8 cellular contexts compared by ENCODE assay signal in the genomic region with DNA sequence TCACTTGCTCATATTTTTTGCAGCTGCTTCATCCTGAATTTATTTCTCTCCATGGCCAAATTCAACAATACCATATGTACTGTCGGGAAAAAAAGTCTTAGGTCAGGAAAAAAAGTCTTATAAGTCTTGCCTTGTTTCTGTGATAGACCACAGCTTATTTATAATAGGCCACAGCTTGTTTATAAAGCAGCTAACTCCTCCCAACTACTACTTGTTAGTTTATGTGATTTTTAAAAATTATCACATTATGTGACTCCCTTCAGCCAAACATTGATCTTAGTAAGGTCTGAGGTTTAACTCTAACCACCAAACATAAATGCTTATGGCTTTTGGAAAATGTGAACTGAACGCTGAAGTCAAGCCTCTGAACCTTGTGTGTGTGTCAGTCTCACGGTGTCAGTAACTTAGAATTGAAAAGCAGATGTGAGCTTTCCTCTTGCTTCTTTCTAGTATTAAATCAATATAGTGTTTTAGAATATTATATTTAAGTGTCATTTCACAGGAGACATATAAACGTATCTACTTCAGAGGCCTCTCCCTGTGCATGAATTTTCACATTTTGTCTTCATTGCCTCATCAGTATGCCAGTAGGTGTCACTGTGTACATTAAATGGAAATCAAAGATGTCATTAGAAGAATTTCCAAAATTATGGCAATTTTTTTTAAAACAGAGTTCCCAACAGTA. TPM values are rescaled to one million over a fixed set of nuclear protein-coding genes. Genes with fewer than 3 reads are reported as not detected.
A peak's percentile ranks its signal among the peaks of the same experiment; 100 is the strongest.
DNase-seq lines count a peak whose midpoint lies in the region; ATAC-seq and TF ChIP-seq lines count a peak whose summit lies in the region.

No MANE protein-coding gene starts in this region.

- no peaks in the 10 kb centered on the region for H3K36me3 ChIP-seq in PC-3 (ENCODE audit: low read depth, low read length)
- H3K36me3 ChIP-seq in tibial artery, result no peaks in the 10 kb centered on the region

- POLR2A ChIA-PET in PC-3 (lab: Charles Lee; ENCODE audit: unreplicated experiment), result no interaction called here

- H3F3A ChIP-seq in PC-3 (ENCODE audit: low read length, unreplicated experiment), result no peaks in the 10 kb centered on the region

- H3K9me2 ChIP-seq in PC-3 (replicated peaks; ENCODE audit: low read length), result no peaks in the 10 kb centered on the region

- no peaks in the 10 kb centered on the region for H4K20me1 ChIP-seq in PC-3 (ENCODE audit: low read length)

- no peak overlapping the region for H3K4me2 ChIP-seq in PC-3 (ENCODE audit: low read length)

- BruUV-seq in PC-3 (replicated peaks; lab: Mats Ljungman, UMichigan), result no TSS peak

- H3K4me1 ChIP-seq in PC-3 (ENCODE audit: insufficient read depth, low read length) (no peaks in the 10 kb centered on the region), tibial artery (peaks cover 0 to 2% (median 0%) of the 10 kb centered on the region in 4 donors)

- TF ChIP-seq CTCF in PC-3 (conservative IDR thresholded peaks at IDR 0.05; ENCODE audit: low read depth, low read length), result peak; percentile 56
- peak; percentile 62 to 67 for TF ChIP-seq CTCF in tibial artery (IDR thresholded peaks at IDR 0.05)

- intact Hi-C loops in PC-3 (cut with micrococcal nuclease), result loop anchor here (1.0 to 10.0 kb wide), 4 partner anchors 104 to 718 kb away; no protein-coding TSS in a partner anchor
- intact Hi-C loops in tibial artery (cut with DNase I; ENCODE audit: low total_unique reads), result loop anchor here (5.0 kb wide), 2 partner anchors 261 to 476 kb away; no protein-coding TSS in a partner anchor

- H3K27me3 ChIP-seq in PC-3 (ENCODE audit: low read length) (no peaks in the 10 kb centered on the region), tibial artery (no peaks in the 10 kb centered on the region)

- no peak overlapping the region for H3K27ac ChIP-seq in PC-3 (ENCODE audit: low read length)
- H3K27ac ChIP-seq in tibial artery, result no peak overlapping the region

- no peak for ATAC-seq in PC-3
- no peak for ATAC-seq in GM18502 (IDR thresholded peaks at IDR 0.05; ENCODE audit: poor library complexity, unreplicated experiment)

- H3K79me2 ChIP-seq in PC-3 (ENCODE audit: low read length), result no peaks in the 10 kb centered on the region

- no peak overlapping the region for H2AFZ ChIP-seq in PC-3 (ENCODE audit: low read length)

- CTCF ChIA-PET in PC-3 (lab: Charles Lee), result no interaction called here

- H3K9ac ChIP-seq in PC-3 (ENCODE audit: low read length), result no peak overlapping the region

- DNase-seq in NCI-H82 (lab: John Stamatoyannopoulos, UW) (peak; percentile 7), NCI-H82 treated with DMSO at 0.1 percent for 48 hours (lab: John Stamatoyannopoulos, UW; ENCODE audit: unreplicated experiment) (no peak), PC-3 (peak; percentile 34), fibroblast of peridontal ligament (ENCODE audit: extremely low read depth) (peak; percentile 78), tibial artery (no peak), GOT3 (lab: John Stamatoyannopoulos, UW) (no peak), amniotic stem cell (lab: John Stamatoyannopoulos, UW) (no peak)

- H3K9me3 ChIP-seq in PC-3 (ENCODE audit: low read length) (no peaks in the 10 kb centered on the region), tibial artery (no peaks in the 10 kb centered on the region)

- H3K4me3 ChIP-seq in PC-3 (ENCODE audit: low read length) (no peak overlapping the region), tibial artery (no peak overlapping the region)

RNA-seq across cellular contexts. Expression of a gene that starts 51.3 kb away (rescaled TPM):
- 7.4 and 10.3 TPM in 2 replicates for total RNA-seq in PC-3 (2014; rRNA removed)

Comparison
In these comparisons a context has a peak if more than half of its experiments do, and no peak if none do; other contexts are left out.
1. DNase-seq: peak in NCI-H82 (single experiment), PC-3 (single experiment) and fibroblast of peridontal ligament (single experiment); none in NCI-H82 treated with DMSO at 0.1 percent for 48 hours (single experiment), tibial artery (0 of 2), GOT3 (single experiment) and amniotic stem cell (single experiment).